In genomic region chr4:73019462-73020047, GRCh38 we compare ENCODE assay signal across 9 cellular contexts. TPM values are rescaled to one million over a fixed set of nuclear protein-coding genes. Genes with fewer than 3 reads are reported as not detected.
A peak's percentile ranks its signal among the peaks of the same experiment; 100 is the strongest.
DNase-seq lines count a peak whose midpoint lies in the region; FAIRE-seq lines count a peak whose summit lies in the region.
"Had no signal": no experiment of that assay in that cellular context is flagged by ENCODE, and none has a peak within 500 bp of the region (broad histone marks: within the 10 kb centered on the region; RNA-seq: fewer than 3 reads in every experiment).

No MANE protein-coding gene starts in this region.

- no peak overlapping the region for H3K4me3 ChIP-seq in small intestine (ENCODE audit: low read depth in 1 of 2, low read length in 2 of 2)

- no peak overlapping the region for H3K27ac ChIP-seq in small intestine (ENCODE audit: low read depth in 1 of 2, low read length in 1 of 2)

- no peak overlapping the region for H3K4me3 Mint-ChIP-seq in T-helper 2 cell treated with Interferon-gamma antibody and Interleukin-4, amounts not matched to agents 5 μg/mL and 100 μg/mL, for 36 hours
- H3K4me3 Mint-ChIP-seq: activated naive CD8-positive, alpha-beta T cell treated with anti-CD3 and anti-CD28 coated beads, Interleukin-2, amount 10 ng/mL, durations not matched to agents 7 days and 5 days had no signal

- no peaks in the 10 kb centered on the region for H3K27me3 ChIP-seq in small intestine (ENCODE audit: control insufficient read depth in 2 of 2, insufficient read depth in 2 of 2, low read length in 2 of 2)

- H3K27me3 Mint-ChIP-seq in T-helper 2 cell treated with Interferon-gamma antibody and Interleukin-4, amounts not matched to agents 5 μg/mL and 100 μg/mL, for 36 hours (ENCODE audit: low read depth) = peaks cover 3% of the 10 kb centered on the region

- no peak for FAIRE-seq in small intestine (lab: Jason Lieb, UNC)

- H3K36me3 ChIP-seq in small intestine (ENCODE audit: control insufficient read depth in 2 of 2, insufficient read depth in 2 of 2, low read length in 2 of 2) = no peaks in the 10 kb centered on the region

- no peaks in the 10 kb centered on the region for H3K9me3 ChIP-seq in small intestine (ENCODE audit: control insufficient read depth, low read depth)

- 2 to 6% (median 5%) methylated on average over 3 of the region's 3 CpGs for WGBS in small intestine, 3 donors

- no peak overlapping the region for H3K27ac Mint-ChIP-seq in T-helper 2 cell treated with Interferon-gamma antibody and Interleukin-4, amounts not matched to agents 5 μg/mL and 100 μg/mL, for 36 hours
- H3K27ac Mint-ChIP-seq: activated naive CD8-positive, alpha-beta T cell treated with anti-CD3 and anti-CD28 coated beads, Interleukin-2, amount 10 ng/mL, durations not matched to agents 7 days and 5 days had no signal

- no peaks in the 10 kb centered on the region for H3K9me3 Mint-ChIP-seq in T-helper 2 cell treated with Interferon-gamma antibody and Interleukin-4, amounts not matched to agents 5 μg/mL and 100 μg/mL, for 36 hours
- H3K9me3 Mint-ChIP-seq: activated naive CD8-positive, alpha-beta T cell treated with anti-CD3 and anti-CD28 coated beads, Interleukin-2, amount 10 ng/mL, durations not matched to agents 7 days and 5 days had no signal

- no peaks in the 10 kb centered on the region for H3K36me3 Mint-ChIP-seq in T-helper 2 cell treated with Interferon-gamma antibody and Interleukin-4, amounts not matched to agents 5 μg/mL and 100 μg/mL, for 36 hours (ENCODE audit: low read depth)
- H3K36me3 Mint-ChIP-seq: activated naive CD8-positive, alpha-beta T cell treated with anti-CD3 and anti-CD28 coated beads, Interleukin-2, amount 10 ng/mL, durations not matched to agents 7 days and 5 days had no signal

- no peaks in the 10 kb centered on the region for H3K4me1 ChIP-seq in small intestine (ENCODE audit: control insufficient read depth in 2 of 2, insufficient read depth in 1 of 2, low read depth in 1 of 2, low read length in 1 of 2)

- no peaks in the 10 kb centered on the region for H3K4me1 Mint-ChIP-seq in T-helper 2 cell treated with Interferon-gamma antibody and Interleukin-4, amounts not matched to agents 5 μg/mL and 100 μg/mL, for 36 hours (ENCODE audit: low read depth)

- DNase-seq in NCI-H82 (lab: John Stamatoyannopoulos, UW) = peak; percentile 64
- no peak for DNase-seq in NCI-H82 treated with DMSO at 0.1 percent for 48 hours (lab: John Stamatoyannopoulos, UW; ENCODE audit: unreplicated experiment)
- peak; percentile 21 for DNase-seq in HT1080 (ENCODE audit: low read depth)
- DNase-seq in T-helper 2 cell treated with Interferon-gamma antibody and Interleukin-4, amounts not matched to agents 5 μg/mL and 100 μg/mL, for 36 hours (ENCODE audit: low spot score) = peak; percentile 7
- peak; percentile 33 for DNase-seq in foreskin melanocyte
- peak; percentile 16 for DNase-seq in small intestine
- no peak for DNase-seq in HK-2 (ENCODE audit: unreplicated experiment)
- DNase-seq in stimulated activated CD4-positive, alpha-beta T cell treated with anti-CD3 and anti-CD28 coated beads, Interleukin-1b, Interleukin-23, amount 100 ng/mL, for 48 hours = no peak
- DNase-seq: activated naive CD8-positive, alpha-beta T cell treated with anti-CD3 and anti-CD28 coated beads, Interleukin-2, amount 10 ng/mL, durations not matched to agents 7 days and 5 days had no signal

RNA-seq across cellular contexts. Expression of gene COX18, which starts 50.0 kb away (rescaled TPM):
- 28.5 and 34.5 TPM in 2 replicates for total RNA-seq in HT1080 (2014; rRNA removed; shearing (Covaris generic))
- 22.9 and 23.0 TPM in 2 replicates for polyA plus RNA-seq in HT1080 (2015; cell fraction: cytosol; rRNA removed)
- polyA plus RNA-seq in HT1080 (2015; cell fraction: nucleus; rRNA removed) = 15.1 and 16.3 TPM in 2 replicates
- 10 to 100 TPM in 1 of 3 donors, 1 to 10 TPM in 2; 5.1 to 14.4 (median 8.1) TPM for polyA plus RNA-seq in small intestine

Comparison
In these comparisons a context has a peak if more than half of its experiments do, and no peak if none do; other contexts are left out.
1. DNase-seq: peak in NCI-H82 (single experiment), HT1080 (single experiment), T-helper 2 cell treated with Interferon-gamma antibody and Interleukin-4, amounts not matched to agents 5 μg/mL and 100 μg/mL, for 36 hours (single experiment), foreskin melanocyte (single experiment) and small intestine (single experiment); none in NCI-H82 treated with DMSO at 0.1 percent for 48 hours (single experiment), HK-2 (single experiment) and stimulated activated CD4-positive, alpha-beta T cell treated with anti-CD3 and anti-CD28 coated beads, Interleukin-1b, Interleukin-23, amount 100 ng/mL, for 48 hours (single experiment).